In the genomic region with DNA sequence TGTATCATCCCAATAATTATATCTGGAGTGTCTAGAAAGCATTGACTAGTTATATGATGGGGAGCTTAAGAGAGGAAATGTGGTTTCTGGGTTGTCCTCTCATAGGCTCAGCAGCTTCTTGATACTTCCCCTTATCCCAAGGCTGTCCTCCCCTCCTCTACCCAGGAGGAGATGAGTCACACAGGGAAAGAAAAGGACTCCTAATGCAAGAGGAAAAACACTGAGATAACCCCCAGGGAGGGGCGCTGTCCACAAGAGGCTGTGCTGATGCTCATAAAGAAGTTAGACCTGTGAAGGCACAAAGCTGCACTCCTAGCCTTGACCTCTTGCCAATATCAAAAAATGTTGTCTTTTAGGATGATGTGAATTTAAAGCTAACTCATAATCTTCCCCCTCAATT, we compare ENCODE assay signal across 10 cellular contexts. TPM values are rescaled to one million over a fixed set of nuclear protein-coding genes. Genes with fewer than 3 reads are reported as not detected.
DNase-seq lines count a peak whose midpoint lies in the region; ATAC-seq and TF ChIP-seq lines count a peak whose summit lies in the region.
"Had no signal": no experiment of that assay in that cellular context is flagged by ENCODE, and none has a peak within 500 bp of the region (broad histone marks: within the 10 kb centered on the region; RNA-seq: fewer than 3 reads in every experiment).

No MANE protein-coding gene starts in this region.

- no peak for TF ChIP-seq POLR2A in gastrocnemius medialis (IDR thresholded peaks at IDR 0.05)
- no peak for TF ChIP-seq POLR2A in stomach (IDR thresholded peaks at IDR 0.05)

- intact Hi-C loops in gastrocnemius medialis (cut with DNase I; ENCODE audit: low total_unique reads) (no loop called here), stomach (cut with DNase I; ENCODE audit: low total_unique reads) (no loop called here)

- H3K4me3 ChIP-seq in OCI-LY3 (ENCODE audit: low read length) (no peak overlapping the region), epithelial cell of proximal tubule (ENCODE audit: low read depth, low read length) (no peak overlapping the region), gastrocnemius medialis (no peak overlapping the region), stomach (no peak overlapping the region)
- H3K4me3 ChIP-seq: HAP-1 had no signal

- ATAC-seq in gastrocnemius medialis, result peak; percentile 82 to 86
- ATAC-seq in HG03565 (IDR thresholded peaks at IDR 0.05; ENCODE audit: unreplicated experiment), result no peak

- no peaks in the 10 kb centered on the region for H4K20me1 ChIP-seq in OCI-LY3 (ENCODE audit: insufficient read depth, low read length)

- in situ Hi-C loops in gastrocnemius medialis (cut with MboI; ENCODE audit: low sequenced_read_pairs in 4 of 4), result loop anchor here in 3 of 4 donors (25.0 kb wide), 1 partner anchor 525 kb away; no protein-coding TSS in a partner anchor

- DNase-seq in NCI-H2196 (lab: John Stamatoyannopoulos, UW; ENCODE audit: unreplicated experiment) (peak; percentile 22), NCI-H2196 treated with DMSO at 0.1 percent for 48 hours (lab: John Stamatoyannopoulos, UW; ENCODE audit: unreplicated experiment) (no peak), epithelial cell of proximal tubule (ENCODE audit: low read depth) (peak; percentile 49), gastrocnemius medialis (peak in 1 of 2 donors; percentile 62), stomach (no peak)
- no peak for DNase-seq in stimulated activated CD8-positive, alpha-beta memory T cell treated with anti-CD3 and anti-CD28 coated beads, Interleukin-4, amount 100 ng/mL, for 48 hours
- DNase-seq: SW 1271 had no signal

- no peak overlapping the region for H3K4me2 ChIP-seq in OCI-LY3 (ENCODE audit: low read length)

- H3K9me3 ChIP-seq in OCI-LY3 (ENCODE audit: insufficient read depth, low read length) (no peaks in the 10 kb centered on the region), gastrocnemius medialis (no peaks in the 10 kb centered on the region), stomach (no peaks in the 10 kb centered on the region)
- H3K9me3 ChIP-seq: HAP-1 had no signal

- no peak overlapping the region for H2AFZ ChIP-seq in OCI-LY3 (ENCODE audit: low read depth, low read length)

- H3K36me3 ChIP-seq in OCI-LY3 (replicated peaks; ENCODE audit: low read depth, low read length), result no peaks in the 10 kb centered on the region
- no peaks in the 10 kb centered on the region for H3K36me3 ChIP-seq in gastrocnemius medialis
- no peaks in the 10 kb centered on the region for H3K36me3 ChIP-seq in stomach
- H3K36me3 ChIP-seq: HAP-1 had no signal

- no peak overlapping the region for H3K27ac ChIP-seq in OCI-LY3 (ENCODE audit: low read length)
- H3K27ac ChIP-seq in gastrocnemius medialis, result no peak overlapping the region
- no peak overlapping the region for H3K27ac ChIP-seq in stomach

- H3K4me1 ChIP-seq in OCI-LY3 (ENCODE audit: low read length) (peaks cover 3% of the 10 kb centered on the region), gastrocnemius medialis (peaks cover 5 to 11% of the 10 kb centered on the region in 2 donors), stomach (no peaks in the 10 kb centered on the region)

- no peaks in the 10 kb centered on the region for H3K79me2 ChIP-seq in OCI-LY3 (ENCODE audit: low read length)

- TF ChIP-seq EP300 in stomach (IDR thresholded peaks at IDR 0.05), result no peak

- H3K27me3 ChIP-seq in OCI-LY3 (ENCODE audit: low read depth, low read length) (peaks cover 16% of the 10 kb centered on the region; the same call in 1 of the 2 replicates), gastrocnemius medialis (no peaks in the 10 kb centered on the region), stomach (no peaks in the 10 kb centered on the region)

- peak; percentile 44 for TF ChIP-seq CTCF in OCI-LY3 (IDR thresholded peaks at IDR 0.05; ENCODE audit: low read depth, low read length)
- TF ChIP-seq CTCF in epithelial cell of proximal tubule (conservative IDR thresholded peaks at IDR 0.05; ENCODE audit: low read depth, low read length), result peak; percentile 54
- TF ChIP-seq CTCF in gastrocnemius medialis (IDR thresholded peaks at IDR 0.05 in 4 of 5, conservative IDR thresholded peaks at IDR 0.05 in 1 of 5), result peak in 1 of 5 experiments; percentile 13
- no peak for TF ChIP-seq CTCF in stomach (IDR thresholded peaks at IDR 0.05)

- 52 to 75% (median 67%) methylated on average over 1 of the region's 1 CpG for WGBS in stomach, 5 donors

- H3K9ac ChIP-seq in OCI-LY3 (ENCODE audit: low read length), result no peak overlapping the region

RNA-seq across cellular contexts. Expression of gene GYG1, which starts 28.8 kb away (rescaled TPM):
- total RNA-seq in epithelial cell of proximal tubule (18.0 and 40.8 TPM in 2 replicates), gastrocnemius medialis (100 to 1,000 TPM; 298 to 526 (median 331) TPM), stomach (100 to 1,000 TPM in 1 of 5 donors, 10 to 100 TPM in 3, 1 to 10 TPM in 1; 4.9 to 169 (median 32.1) TPM)
- 10 to 100 TPM; 36.5 to 56.5 (median 39.7) TPM for polyA plus RNA-seq in stomach

Comparison
In these comparisons a context has a peak if more than half of its experiments do, and no peak if none do; other contexts are left out.
1. DNase-seq: peak in NCI-H2196 (single experiment) and epithelial cell of proximal tubule (single experiment); none in NCI-H2196 treated with DMSO at 0.1 percent for 48 hours (single experiment), stomach (single experiment) and stimulated activated CD8-positive, alpha-beta memory T cell treated with anti-CD3 and anti-CD28 coated beads, Interleukin-4, amount 100 ng/mL, for 48 hours (single experiment).
2. CTCF ChIP-seq: peak in OCI-LY3 (single experiment) and epithelial cell of proximal tubule (single experiment); none in stomach (0 of 7).